Comparison of ENCODE assay signal across 1 cellular context in the genomic region with DNA sequence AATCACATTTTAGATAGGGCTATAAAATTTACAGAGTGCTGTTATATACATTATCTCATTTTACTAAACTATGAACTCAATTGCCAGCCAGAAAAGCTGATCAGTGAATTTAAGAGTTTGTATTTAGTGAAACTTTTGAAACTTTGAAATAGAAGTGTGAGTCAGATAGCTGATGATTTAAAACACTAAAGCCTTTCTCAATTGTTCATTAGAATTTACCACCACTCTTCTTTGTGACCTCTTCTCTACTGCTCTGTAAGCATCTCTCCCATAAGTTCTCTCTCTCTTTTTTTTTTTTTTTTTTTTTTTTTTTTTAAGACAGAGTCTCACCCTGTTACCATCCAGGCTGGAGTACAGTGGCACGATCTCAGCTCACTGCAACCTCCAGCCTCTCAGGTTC.
TF ChIP-seq lines count a peak whose summit lies in the region.

No MANE protein-coding gene starts in this region.

TF ChIP-seq in IMR-90, 13 proteins besides CTCF, POLR2A, EP300 and RAD21 (continued from another document):
- TF ChIP-seq, protein P1, sequence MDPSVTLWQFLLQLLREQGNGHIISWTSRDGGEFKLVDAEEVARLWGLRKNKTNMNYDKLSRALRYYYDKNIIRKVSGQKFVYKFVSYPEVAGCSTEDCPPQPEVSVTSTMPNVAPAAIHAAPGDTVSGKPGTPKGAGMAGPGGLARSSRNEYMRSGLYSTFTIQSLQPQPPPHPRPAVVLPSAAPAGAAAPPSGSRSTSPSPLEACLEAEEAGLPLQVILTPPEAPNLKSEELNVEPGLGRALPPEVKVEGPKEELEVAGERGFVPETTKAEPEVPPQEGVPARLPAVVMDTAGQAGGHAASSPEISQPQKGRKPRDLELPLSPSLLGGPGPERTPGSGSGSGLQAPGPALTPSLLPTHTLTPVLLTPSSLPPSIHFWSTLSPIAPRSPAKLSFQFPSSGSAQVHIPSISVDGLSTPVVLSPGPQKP (IDR thresholded peaks at IDR 0.05; ENCODE audit: borderline replicate concordance, low read depth, low read length): no peak
- no peak for TF ChIP-seq SMC3 (IDR thresholded peaks at IDR 0.05; ENCODE audit: low read depth, low read length)
- no peak for TF ChIP-seq NFE2L2 (IDR thresholded peaks at IDR 0.05; ENCODE audit: low read depth, low read length)
- no peak for TF ChIP-seq CHD1 (IDR thresholded peaks at IDR 0.05; ENCODE audit: low read depth, low read length)
- no peak for TF ChIP-seq MAZ (IDR thresholded peaks at IDR 0.05; ENCODE audit: borderline replicate concordance, low read depth, low read length)
- TF ChIP-seq, protein P2, sequence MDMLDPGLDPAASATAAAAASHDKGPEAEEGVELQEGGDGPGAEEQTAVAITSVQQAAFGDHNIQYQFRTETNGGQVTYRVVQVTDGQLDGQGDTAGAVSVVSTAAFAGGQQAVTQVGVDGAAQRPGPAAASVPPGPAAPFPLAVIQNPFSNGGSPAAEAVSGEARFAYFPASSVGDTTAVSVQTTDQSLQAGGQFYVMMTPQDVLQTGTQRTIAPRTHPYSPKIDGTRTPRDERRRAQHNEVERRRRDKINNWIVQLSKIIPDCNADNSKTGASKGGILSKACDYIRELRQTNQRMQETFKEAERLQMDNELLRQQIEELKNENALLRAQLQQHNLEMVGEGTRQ (IDR thresholded peaks at IDR 0.05; ENCODE audit: low read depth, low read length): no peak
- TF ChIP-seq FOS (IDR thresholded peaks at IDR 0.05; ENCODE audit: low read depth, low read length): no peak
- no peak for TF ChIP-seq RCOR1 (IDR thresholded peaks at IDR 0.05; ENCODE audit: insufficient replicate concordance, low read length)
- no peak for TF ChIP-seq BHLHE40 (IDR thresholded peaks at IDR 0.05; ENCODE audit: low read depth, low read length)
